Comparison of ENCODE assay signal across 8 cellular contexts in genomic region chr19:9936151-9937000, GRCh38. TPM values are rescaled to one million over a fixed set of nuclear protein-coding genes. Genes with fewer than 3 reads are reported as not detected.
DNase-seq lines count a peak whose midpoint lies in the region; ATAC-seq, FAIRE-seq and TF ChIP-seq lines count a peak whose summit lies in the region.

TSS of gene OLFM2 (minus strand) at chr19:9936515. CDS start at chr19:9936366, 149 bp downstream.

- CTCF ChIA-PET in HEK293 (lab: Yijun Ruan, JAX) (interaction anchor here (0.6 to 1.9 kb wide), 2 partner anchors 64 to 91 kb away, joined by 4 to 5 read pairs; no protein-coding TSS in a partner anchor), GM12878 (lab: Yijun Ruan, JAX) (interaction anchor here (0.7 to 1.5 kb wide), 2 partner anchors 29 to 63 kb away, joined by 3 to 9 read pairs; no protein-coding TSS in a partner anchor), PC-9 (lab: Charles Lee) (interaction anchor here (0.5 to 0.6 kb wide), 2 partner anchors 185 to 341 kb away, joined by 5 to 7 read pairs; no protein-coding TSS in a partner anchor)

- POLR2A ChIA-PET in HEK293 (lab: Yijun Ruan, JAX) (no interaction called here), GM12878 (lab: Charles Lee) (no interaction called here), PC-9 (lab: Charles Lee; ENCODE audit: unreplicated experiment) (no interaction called here)

- ATAC-seq in GM12878, result no peak
- no peak for ATAC-seq in lower lobe of right lung
- no peak for ATAC-seq in upper lobe of left lung (ENCODE audit: low FRiP score in 2 of 2)
- no peak for ATAC-seq in GM19467 (IDR thresholded peaks at IDR 0.05; ENCODE audit: unreplicated experiment)

- TF ChIP-seq EP300 in GM12878 (IDR thresholded peaks at IDR 0.05; ENCODE audit: borderline replicate concordance in 1 of 2, control insufficient read depth in 1 of 2, low read depth in 2 of 2, low read length in 2 of 2) (no peak), upper lobe of left lung (IDR thresholded peaks at IDR 0.05) (no peak)

- no TSS peak for BruUV-seq in GM12878 (replicated peaks; lab: Mats Ljungman, UMichigan)
- BruUV-seq in PC-9 (replicated peaks; lab: Mats Ljungman, UMichigan), result no TSS peak

- H4K20me1 ChIP-seq in GM12878 (ENCODE audit: control insufficient read depth, insufficient read depth), result no peaks in the 10 kb centered on the region
- no peaks in the 10 kb centered on the region for H4K20me1 ChIP-seq in PC-9 (ENCODE audit: insufficient read depth)

- no peaks in the 10 kb centered on the region for H3K36me3 ChIP-seq in ACC112 (ENCODE audit: insufficient read depth, low read length)
- no peaks in the 10 kb centered on the region for H3K36me3 ChIP-seq in HEK293 (ENCODE audit: control insufficient read depth in 2 of 2, insufficient read depth in 1 of 2, low read length in 2 of 2)
- H3K36me3 ChIP-seq in GM12878 (ENCODE audit: control insufficient read depth in 2 of 2, insufficient read depth in 2 of 2, low read length in 1 of 2), result no peaks in the 10 kb centered on the region
- no peaks in the 10 kb centered on the region for H3K36me3 ChIP-seq in lower lobe of right lung
- H3K36me3 ChIP-seq in upper lobe of left lung, result no peaks in the 10 kb centered on the region
- H3K36me3 ChIP-seq in PC-9 (ENCODE audit: low read depth), result no peaks in the 10 kb centered on the region

- no peak within 1 kb of the TSS for H3K9ac ChIP-seq in GM12878 (ENCODE audit: control insufficient read depth, insufficient read depth, low read length)

- H3F3A ChIP-seq in PC-9 (ENCODE audit: insufficient read depth, low read depth), result peaks cover 19% of the 10 kb centered on the region; the same call in 1 of the 2 replicates

- H3K9me2 ChIP-seq in PC-9 (ENCODE audit: insufficient read depth), result no peaks in the 10 kb centered on the region

- no peaks in the 10 kb centered on the region for H3K79me2 ChIP-seq in ACC112 (ENCODE audit: control insufficient read depth, insufficient read depth, low read length, unreplicated experiment)
- H3K79me2 ChIP-seq in GM12878 (ENCODE audit: control insufficient read depth, insufficient read depth, low read length), result no peaks in the 10 kb centered on the region
- no peaks in the 10 kb centered on the region for H3K79me2 ChIP-seq in PC-9 (ENCODE audit: low read depth)

- FAIRE-seq in GM12878 (lab: Jason Lieb, UNC), result no peak

- H3K4me2 ChIP-seq in GM12878 (ENCODE audit: control insufficient read depth, insufficient read depth) (peak within 1 kb of the TSS; percentile 59), PC-9 (no peak within 1 kb of the TSS)

- intact Hi-C loops in GM12878 (cut with micrococcal nuclease; ENCODE audit: unreplicated experiment) (no loop called here), lower lobe of right lung (cut with DNase I) (loop anchor here (10.0 kb wide), 1 partner anchor 88 kb away; no protein-coding TSS in a partner anchor), PC-9 (cut with micrococcal nuclease; ENCODE audit: unreplicated experiment) (loop anchor here (10.0 kb wide), 2 partner anchors 168 to 638 kb away; partner anchors contain the start of genes ANGPTL6 and PPAN)

- peaks cover 26% of the 10 kb centered on the region for H3K27me3 ChIP-seq in ACC112 (ENCODE audit: insufficient read depth, low read length)
- H3K27me3 ChIP-seq in GM12878 (replicated peaks in 1 of 2; ENCODE audit: control insufficient read depth in 2 of 2, insufficient read depth in 2 of 2, low read length in 1 of 2), result no peaks in the 10 kb centered on the region
- peaks cover 59% of the 10 kb centered on the region for H3K27me3 ChIP-seq in lower lobe of right lung (ENCODE audit: low read depth)
- peaks cover 0 to 32% (median 15%) of the 10 kb centered on the region in 4 donors for H3K27me3 ChIP-seq in upper lobe of left lung
- peaks cover 21% of the 10 kb centered on the region; the same call in 1 of the 2 replicates for H3K27me3 ChIP-seq in PC-9 (ENCODE audit: insufficient read depth, low read depth)

- in situ Hi-C loops in GM12878 (cut with MboI), result loop anchor here (5.0 kb wide), 1 partner anchor 321 kb away; no protein-coding TSS in a partner anchor

- SMC1A ChIA-PET in GM12878 (lab: Charles Lee; ENCODE audit: uncharacterized antibody, unreplicated experiment), result interaction anchor here (1.4 kb wide), 1 partner anchor 91 kb away, joined by 4 read pairs; no protein-coding TSS in a partner anchor

- H3K9me3 ChIP-seq in HEK293 (ENCODE audit: control insufficient read depth, insufficient read depth, low read depth, low read length) (no peaks in the 10 kb centered on the region), GM12878 (replicated peaks; ENCODE audit: control insufficient read depth, insufficient read depth, low read length) (no peaks in the 10 kb centered on the region; the same call in 2 of the 3 replicates), lower lobe of right lung (no peaks in the 10 kb centered on the region), upper lobe of left lung (peaks cover 0 to 4% (median 0%) of the 10 kb centered on the region in 4 donors), PC-9 (ENCODE audit: insufficient read depth, low read depth) (no peaks in the 10 kb centered on the region)

- H3K4me1 ChIP-seq in ACC112 (ENCODE audit: control insufficient read depth, insufficient read depth, low read length, unreplicated experiment) (peaks cover 4% of the 10 kb centered on the region), HEK293 (ENCODE audit: control insufficient read depth, insufficient read depth, low read length) (peaks cover 6% of the 10 kb centered on the region; the same call in 1 of the 2 replicates), GM12878 (ENCODE audit: control insufficient read depth, insufficient read depth, low read length) (no peaks in the 10 kb centered on the region), lower lobe of right lung (peaks cover 20% of the 10 kb centered on the region), upper lobe of left lung (peaks cover 12 to 20% (median 17%) of the 10 kb centered on the region in 4 donors), PC-9 (replicated peaks; ENCODE audit: insufficient read depth) (no peaks in the 10 kb centered on the region)

- H3K27ac ChIP-seq in ACC112 (ENCODE audit: low read depth, low read length) (no peak within 1 kb of the TSS), HEK293 (ENCODE audit: extremely low read depth, low read depth, low read length) (no peak within 1 kb of the TSS), GM12878 (ENCODE audit: control insufficient read depth, insufficient read depth) (no peak within 1 kb of the TSS), lower lobe of right lung (no peak within 1 kb of the TSS), upper lobe of left lung (peak within 1 kb of the TSS in 1 of 4 donors; percentile 35), PC-9 (no peak within 1 kb of the TSS)

- H3K4me3 ChIP-seq in ACC112 (ENCODE audit: low read depth, low read length) (peak within 1 kb of the TSS; percentile 33; the same call in 1 of the 2 replicates), HEK293 (ENCODE audit: low read depth, low read length) (peak within 1 kb of the TSS; percentile 37), GM12878 (no peak within 1 kb of the TSS), lower lobe of right lung (peak within 1 kb of the TSS; percentile 40), upper lobe of left lung (peak within 1 kb of the TSS in 3 of 4 donors; percentile 35 to 48 (median 38)), PC-9 (no peak within 1 kb of the TSS)

- TF ChIP-seq POLR2A in GM12878 (IDR thresholded peaks at IDR 0.05; ENCODE audit: low read depth, low read length), result no peak
- no peak for TF ChIP-seq POLR2A in upper lobe of left lung (IDR thresholded peaks at IDR 0.05)

- 7% methylated on average over 13 of the region's 79 CpGs for WGBS in GM12878 (ENCODE audit: insufficient coverage, insufficient replicate concordance, low lambda C conversion rate, missing lambda C conversion rate)
- WGBS in upper lobe of left lung, 2 donors, result 1% methylated on average over 12 to 16 of the region's 79 CpGs

- DNase-seq in GM12878 (ENCODE audit: low read depth, low spot score) (no peak), lower lobe of right lung (no peak), upper lobe of left lung (peak in 1 of 2 donors; percentile 89), PC-9 (no peak), SIG-M5 (lab: John Stamatoyannopoulos, UW) (no peak)

- no peak for TF ChIP-seq CTCF in HEK293 (tag by site-specific recombination; IDR thresholded peaks at IDR 0.05)
- no peak for TF ChIP-seq CTCF in GM12878 (IDR thresholded peaks at IDR 0.05 in 2 of 3, conservative IDR thresholded peaks at IDR 0.05 in 1 of 3; ENCODE audit: control insufficient read depth in 2 of 3, extremely low read depth in 1 of 3, insufficient read depth in 1 of 3, low read depth in 3 of 3, low read length in 3 of 3)
- TF ChIP-seq CTCF in lower lobe of right lung (IDR thresholded peaks at IDR 0.05), result no peak
- no peak for TF ChIP-seq CTCF in upper lobe of left lung (IDR thresholded peaks at IDR 0.05)
- TF ChIP-seq CTCF in PC-9 (conservative IDR thresholded peaks at IDR 0.05), result no peak

- RAD21 ChIA-PET in GM12878 (lab: Charles Lee; ENCODE audit: unreplicated experiment), result interaction anchor here (0.6 kb wide), 1 partner anchor 437 kb away, joined by 3 read pairs; no protein-coding TSS in a partner anchor

- no peak for TF ChIP-seq RAD21 in GM12878 (IDR thresholded peaks at IDR 0.05; ENCODE audit: insufficient read depth, low read depth, low read length)

- no peak within 1 kb of the TSS for H2AFZ ChIP-seq in ACC112 (ENCODE audit: low read length, unreplicated experiment)
- no peak within 1 kb of the TSS for H2AFZ ChIP-seq in GM12878 (ENCODE audit: control insufficient read depth, low read depth, low read length)
- H2AFZ ChIP-seq in PC-9, result no peak within 1 kb of the TSS

TF ChIP-seq in GM12878, 131 proteins besides CTCF, POLR2A, EP300 and RAD21 (continues in another document):
- no peak for TF ChIP-seq RUNX3 (IDR thresholded peaks at IDR 0.05; ENCODE audit: low read length)

RNA-seq across cellular contexts. Expression of gene OLFM2, which starts in this region (rescaled TPM):
- 0.56 TPM in 1 of 2 replicates, not detected in the other for total RNA-seq in GM12878 (2013; cell fraction: nucleolus; rRNA removed)
- total RNA-seq in GM12878 (2014; rRNA removed), result not detected in 2 replicates
- total RNA-seq in GM12878 (2014; rRNA removed; fragmentation: Illumina TruSeq; extraction: Trizol), result not detected in 2 replicates
- total RNA-seq in GM12878 (2021), result 0.16 and 0.36 TPM in 2 replicates
- not detected for polyA plus RNA-seq in GM12878 (2011; ENCODE audit: low read depth)
- polyA plus RNA-seq in GM12878 (2011; rRNA removed), result 2.4 and 3.5 TPM in 2 replicates
- 4.4 and 6.4 TPM in 2 replicates for polyA plus RNA-seq in GM12878 (2011; cell fraction: cytosol; rRNA removed)
- 1.4 and 2.7 TPM in 2 replicates for polyA plus RNA-seq in GM12878 (2011; cell fraction: nucleus; rRNA removed)
- polyA plus RNA-seq in GM12878 (2012), result 0.15 and 0.31 TPM in 2 replicates
- 0.07 TPM in 1 of 2 replicates, not detected in the other for polyA plus RNA-seq in GM12878 (2014; fragmentation: Illumina TruSeq; extraction: Trizol)
- polyA plus RNA-seq in GM12878 (2014; fragmentation: Nextera tagmentation; extraction: Ambion mirVana), result not detected
- polyA plus RNA-seq in GM12878 (2014; rRNA removed), result 0.04 and 0.27 TPM in 2 replicates
- under 1 TPM in 1 of 2 experiments, not detected in 1; 0.09 TPM for polyA plus RNA-seq in GM12878 (2016; fragmentation: Nextera tagmentation; extraction: Ambion mirVana)
- 2.2 and 4.4 TPM in 2 replicates for polyA minus RNA-seq in GM12878 (2011; rRNA and poly(A)+ RNA removed)
- 0.94 and 1.7 TPM in 2 replicates for polyA minus RNA-seq in GM12878 (2011; cell fraction: cytosol; rRNA and poly(A)+ RNA removed)
- polyA minus RNA-seq in GM12878 (2011; cell fraction: nucleus; rRNA and poly(A)+ RNA removed), result 0.57 and 1.5 TPM in 2 replicates
- 8.5 TPM for total RNA-seq in lower lobe of right lung
- total RNA-seq in upper lobe of left lung, result 10 to 100 TPM in 1 of 6 donors, 1 to 10 TPM in 3, under 1 TPM in 1, not detected in 1; 0.98 to 11.3 (median 4.7) TPM
- total RNA-seq in PC-9 (2021), result 3.4 and 6.2 TPM in 2 replicates

Comparison
In these comparisons a context has a peak if more than half of its experiments do, and no peak if none do; other contexts are left out.
1. H3K4me3 ChIP-seq: peak in ACC112 (single experiment), HEK293 (single experiment), lower lobe of right lung (single experiment) and upper lobe of left lung (3 of 4); none in GM12878 (single experiment) and PC-9 (single experiment).